13 cellular contexts compared by ENCODE assay signal in genomic region chr10:124670849-124671248, GRCh38.
DNase-seq lines count a peak whose midpoint lies in the region; ATAC-seq and TF ChIP-seq lines count a peak whose summit lies in the region.
"Had no signal": no experiment of that assay in that cellular context is flagged by ENCODE, and none has a peak within 500 bp of the region (broad histone marks: within the 10 kb centered on the region; RNA-seq: fewer than 3 reads in every experiment).

No MANE protein-coding gene starts in this region.

- no peaks in the 10 kb centered on the region for H3K27me3 ChIP-seq in left lung
- H3K27me3 ChIP-seq: hepatocyte, pancreas had no signal

- ATAC-seq in left lung (peak; percentile 6), HG03442 (IDR thresholded peaks at IDR 0.05; ENCODE audit: unreplicated experiment) (no peak), HG03108 (IDR thresholded peaks at IDR 0.05; ENCODE audit: unreplicated experiment) (no peak), HG02678 (IDR thresholded peaks at IDR 0.05; ENCODE audit: unreplicated experiment) (no peak)

- H3K27ac ChIP-seq in left lung (peak overlapping the region; percentile 2 to 84), substantia nigra (ENCODE audit: low read depth, low read length, poor library complexity, severe bottlenecking) (peak overlapping the region; percentile 95)
- H3K27ac ChIP-seq: hepatocyte, pancreas, VCaP had no signal

- DNase-seq in activated T-cell treated with anti-CD3 and anti-CD28 coated beads, Interleukin-2, amount 50 U/mL, for 24 hours: no peak
- DNase-seq in activated T-cell treated with anti-CD3 and anti-CD28 coated beads for 4 hours (no peak), activated gamma-delta T cell (lab: John Stamatoyannopoulos, UW) (peak; percentile 21), left lung (peak; percentile 73 to 91), substantia nigra (lab: John Stamatoyannopoulos, UW) (peak in 12 of 49 donors; percentile 34 to 78 (median 57))
- DNase-seq: AML-193, NCI-H526 had no signal

- intact Hi-C loops in left lung (cut with DNase I): no loop called here

- H3K9me3 Mint-ChIP-seq in activated T-cell treated with anti-CD3 and anti-CD28 coated beads, Interleukin-2, amount 50 U/mL, for 24 hours: no peaks in the 10 kb centered on the region

- H3K4me1 ChIP-seq in left lung: peaks cover 26 to 89% of the 10 kb centered on the region in 2 donors
- H3K4me1 ChIP-seq: pancreas had no signal

- no peak for TF ChIP-seq CTCF in left lung (IDR thresholded peaks at IDR 0.05)

- H3K36me3 Mint-ChIP-seq in activated T-cell treated with anti-CD3 and anti-CD28 coated beads, Interleukin-2, amount 50 U/mL, for 24 hours (ENCODE audit: low read depth): peaks cover 14% of the 10 kb centered on the region

- no peaks in the 10 kb centered on the region for H3K36me3 ChIP-seq in left lung
- H3K36me3 ChIP-seq: pancreas had no signal

- H3K27me3 Mint-ChIP-seq in activated T-cell treated with anti-CD3 and anti-CD28 coated beads, Interleukin-2, amount 50 U/mL, for 24 hours: no peaks in the 10 kb centered on the region

- H3K27ac Mint-ChIP-seq in activated T-cell treated with anti-CD3 and anti-CD28 coated beads, Interleukin-2, amount 50 U/mL, for 24 hours: peak overlapping the region; percentile 77

- peaks cover 79% of the 10 kb centered on the region for H3K4me1 Mint-ChIP-seq in activated T-cell treated with anti-CD3 and anti-CD28 coated beads, Interleukin-2, amount 50 U/mL, for 24 hours (ENCODE audit: low read depth)

- no peak overlapping the region for H3K4me3 ChIP-seq in left lung
- H3K4me3 ChIP-seq: hepatocyte, pancreas had no signal

- no peaks in the 10 kb centered on the region for H3K9me3 ChIP-seq in left lung
- H3K9me3 ChIP-seq: pancreas had no signal

- no peak overlapping the region for H3K4me3 Mint-ChIP-seq in activated T-cell treated with anti-CD3 and anti-CD28 coated beads, Interleukin-2, amount 50 U/mL, for 24 hours

Comparison
In these comparisons a context has a peak if more than half of its experiments do, and no peak if none do; other contexts are left out.
1. DNase-seq: peak in activated gamma-delta T cell (single experiment) and left lung (2 of 2); none in activated T-cell treated with anti-CD3 and anti-CD28 coated beads, Interleukin-2, amount 50 U/mL, for 24 hours (single experiment) and activated T-cell treated with anti-CD3 and anti-CD28 coated beads for 4 hours (single experiment).